Comparison of ENCODE assay signal across 8 cellular contexts in the genomic region with DNA sequence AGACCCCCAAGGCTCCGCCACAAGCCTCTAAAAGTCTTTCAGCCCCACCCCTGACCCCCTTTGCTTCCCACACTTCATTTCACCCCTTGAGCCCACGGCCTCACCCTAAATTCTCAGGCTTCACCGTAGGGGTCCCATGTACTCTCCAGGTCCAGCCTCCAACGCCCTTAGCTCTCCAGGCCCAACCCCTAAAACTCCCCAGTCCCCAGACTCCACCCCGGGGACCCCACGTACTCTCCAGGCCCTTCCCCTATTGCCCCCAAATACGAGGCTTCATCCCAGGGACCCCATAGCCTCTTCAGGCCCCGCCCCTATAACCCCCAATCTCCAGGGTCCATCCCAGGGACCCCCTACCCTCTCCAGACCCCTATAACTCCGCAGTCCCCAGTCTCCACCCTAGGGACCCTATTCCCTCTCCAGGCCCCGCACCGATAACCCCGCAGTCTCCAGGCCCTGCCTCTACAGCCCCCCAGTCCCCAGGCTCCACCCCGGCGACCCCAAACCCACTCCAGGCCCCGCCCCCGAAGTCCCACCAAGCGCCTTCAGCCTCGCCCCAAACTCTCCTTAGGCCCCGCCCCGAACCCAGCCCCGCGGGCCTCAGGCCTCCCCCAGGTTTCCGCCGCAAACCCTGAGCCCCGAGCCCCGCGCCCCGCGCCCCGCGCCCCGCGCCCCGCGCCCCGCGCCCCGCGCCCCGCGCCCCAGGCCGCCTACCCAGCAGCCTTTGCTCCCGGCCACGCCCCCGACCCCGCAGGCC. TPM values are rescaled to one million over a fixed set of nuclear protein-coding genes. Genes with fewer than 3 reads are reported as not detected.
A peak's percentile ranks its signal among the peaks of the same experiment; 100 is the strongest.
DNase-seq lines count a peak whose midpoint lies in the region; ATAC-seq, FAIRE-seq and TF ChIP-seq lines count a peak whose summit lies in the region.

No MANE protein-coding gene starts in this region.

- H3K36me3 ChIP-seq in astrocyte (ENCODE audit: insufficient read depth, low read length) (no peaks in the 10 kb centered on the region), stomach smooth muscle (ENCODE audit: control insufficient read depth in 2 of 2, insufficient read depth in 2 of 2, low read length in 2 of 2) (peaks cover 6 to 13% of the 10 kb centered on the region in 2 donors)

- no peaks in the 10 kb centered on the region for H3K9me3 Mint-ChIP-seq in astrocyte (ENCODE audit: unreplicated experiment)
- H3K9me3 Mint-ChIP-seq in immature natural killer cell = no peaks in the 10 kb centered on the region

- no peaks in the 10 kb centered on the region for H3K27me3 ChIP-seq in astrocyte (ENCODE audit: insufficient read depth, low read length)
- no peaks in the 10 kb centered on the region for H3K27me3 ChIP-seq in stomach smooth muscle (ENCODE audit: control insufficient read depth in 1 of 2, insufficient read depth in 2 of 2, low read length in 2 of 2)

- H3K27me3 Mint-ChIP-seq in astrocyte (ENCODE audit: low read depth, unreplicated experiment) (no peaks in the 10 kb centered on the region), immature natural killer cell (ENCODE audit: low read depth in 3 of 3) (peaks cover 7 to 12% (median 11%) of the 10 kb centered on the region in 3 donors)

- H3K4me3 ChIP-seq in astrocyte (ENCODE audit: insufficient read depth, low read depth, low read length) = peak overlapping the region; percentile 87
- peak overlapping the region; percentile 69 to 85 for H3K4me3 ChIP-seq in stomach smooth muscle (ENCODE audit: low read length in 2 of 2)

- no peak for FAIRE-seq in astrocyte (lab: Jason Lieb, UNC)

- no peaks in the 10 kb centered on the region for H3K4me1 ChIP-seq in astrocyte (ENCODE audit: insufficient read depth, low read length)
- peaks cover 14% of the 10 kb centered on the region for H3K4me1 ChIP-seq in stomach smooth muscle (ENCODE audit: control insufficient read depth, insufficient read depth, low read length)

- H3K9me3 ChIP-seq in astrocyte (ENCODE audit: insufficient read depth, low read depth, low read length) (no peaks in the 10 kb centered on the region), stomach smooth muscle (ENCODE audit: control insufficient read depth in 2 of 2, low read length in 2 of 2) (no peaks in the 10 kb centered on the region)

- DNase-seq in Right ventricle myocardium inferior (ENCODE audit: missing footprints) = no peak
- no peak for DNase-seq in cardiac septum (ENCODE audit: low spot score)
- DNase-seq in astrocyte (ENCODE audit: low read depth) = no peak
- DNase-seq in immature natural killer cell = no peak
- no peak for DNase-seq in cerebellum (ENCODE audit: low spot score)
- no peak for DNase-seq in H4 (ENCODE audit: low spot score)

- H3K79me2 ChIP-seq in astrocyte (ENCODE audit: insufficient read depth, low read length) = peaks cover 23% of the 10 kb centered on the region

- peaks cover 13% of the 10 kb centered on the region for H3K36me3 Mint-ChIP-seq in astrocyte (ENCODE audit: low read depth, unreplicated experiment)
- H3K36me3 Mint-ChIP-seq in immature natural killer cell = peaks cover 0 to 3% (median 0%) of the 10 kb centered on the region in 3 donors

- H3K27ac Mint-ChIP-seq in astrocyte (ENCODE audit: unreplicated experiment) (peak overlapping the region; percentile 62), immature natural killer cell (peak overlapping the region; percentile 55 to 98 (median 84))

- H4K20me1 ChIP-seq in astrocyte (ENCODE audit: insufficient read depth, low read length) = peaks cover 9% of the 10 kb centered on the region

- intact Hi-C loops in Right ventricle myocardium inferior (cut with DNase I) = no loop called here
- intact Hi-C loops in cardiac septum (cut with DNase I) = no loop called here

- peak overlapping the region; percentile 88 for H3K4me3 Mint-ChIP-seq in astrocyte (ENCODE audit: unreplicated experiment)
- H3K4me3 Mint-ChIP-seq in immature natural killer cell = peak overlapping the region; percentile 76 to 88 (median 84)

- no peaks in the 10 kb centered on the region for H3K4me1 Mint-ChIP-seq in astrocyte (ENCODE audit: low read depth, unreplicated experiment)
- peaks cover 8 to 25% of the 10 kb centered on the region in 2 donors for H3K4me1 Mint-ChIP-seq in immature natural killer cell

- H3K9ac ChIP-seq in astrocyte (ENCODE audit: low read length) = peak overlapping the region; percentile 91
- H3K9ac ChIP-seq in stomach smooth muscle (ENCODE audit: low read length in 2 of 2) = peak overlapping the region; percentile 78 to 89

- peak overlapping the region; percentile 93 for H2AFZ ChIP-seq in astrocyte (ENCODE audit: low read depth, low read length)

- TF ChIP-seq CTCF in astrocyte (IDR thresholded peaks at IDR 0.05; ENCODE audit: insufficient read depth, low read depth, low read length) = no peak

- peak overlapping the region; percentile 96 for H3K4me2 ChIP-seq in astrocyte (ENCODE audit: low read length)

- H3K27ac ChIP-seq in astrocyte (ENCODE audit: low read depth, low read length) (peak overlapping the region; percentile 92), stomach smooth muscle (ENCODE audit: low read length) (peak overlapping the region; percentile 87)

- peak; percentile 51 for ATAC-seq in Right ventricle myocardium inferior
- peak; percentile 22 for ATAC-seq in HG03457 (IDR thresholded peaks at IDR 0.05; ENCODE audit: unreplicated experiment)

RNA-seq across cellular contexts. Expression of a gene that starts 0.6 kb away (rescaled TPM):
- total RNA-seq in Right ventricle myocardium inferior (23.5 TPM), cardiac septum (27.0 TPM), astrocyte (41.4 and 45.0 TPM in 2 replicates), cerebellum (31.0 TPM)
- 100 to 1,000 TPM in 1 of 3 donors, 10 to 100 TPM in 2; 44.2 to 112 (median 48.0) TPM for polyA plus RNA-seq in immature natural killer cell
- 16.6 and 27.4 TPM in 2 replicates for total RNA-seq in H4 (2014; rRNA removed; shearing (Covaris generic))

RNA-seq across cellular contexts. Expression of a gene that starts 0.9 kb away (rescaled TPM):
- total RNA-seq in Right ventricle myocardium inferior = not detected
- not detected for total RNA-seq in cardiac septum
- total RNA-seq in astrocyte = not detected in 2 replicates
- polyA plus RNA-seq in immature natural killer cell = not detected
- not detected for total RNA-seq in cerebellum
- not detected in 2 replicates for total RNA-seq in H4 (2014; rRNA removed; shearing (Covaris generic))

RNA-seq across cellular contexts. Expression of a gene that starts 20.6 kb away (rescaled TPM):
- 21.9 TPM for total RNA-seq in Right ventricle myocardium inferior
- total RNA-seq in cardiac septum = 24.5 TPM
- 57.9 and 60.0 TPM in 2 replicates for total RNA-seq in astrocyte
- polyA plus RNA-seq in immature natural killer cell = 100 to 1,000 TPM in 1 of 3 donors, 10 to 100 TPM in 2; 83.5 to 146 (median 85.8) TPM
- total RNA-seq in cerebellum = 19.0 TPM
- total RNA-seq in H4 (2014; rRNA removed; shearing (Covaris generic)) = 20.3 and 26.8 TPM in 2 replicates

RNA-seq across cellular contexts. Expression of a gene that starts 24.7 kb away (rescaled TPM):
- total RNA-seq in Right ventricle myocardium inferior = not detected
- not detected for total RNA-seq in cardiac septum
- not detected in 2 replicates for total RNA-seq in astrocyte
- polyA plus RNA-seq in immature natural killer cell = not detected
- 0.36 TPM for total RNA-seq in cerebellum
- total RNA-seq in H4 (2014; rRNA removed; shearing (Covaris generic)) = not detected in 2 replicates

RNA-seq across cellular contexts. Expression of a gene that starts 33.0 kb away (rescaled TPM):
- 655 TPM for total RNA-seq in Right ventricle myocardium inferior
- 31.0 TPM for total RNA-seq in cardiac septum
- 0.59 and 0.65 TPM in 2 replicates for total RNA-seq in astrocyte
- polyA plus RNA-seq in immature natural killer cell = 1 to 10 TPM; 1.5 to 4.1 (median 3.6) TPM
- 1.8 TPM for total RNA-seq in cerebellum
- total RNA-seq in H4 (2014; rRNA removed; shearing (Covaris generic)) = 2.3 and 3.5 TPM in 2 replicates
